In the genomic region with DNA sequence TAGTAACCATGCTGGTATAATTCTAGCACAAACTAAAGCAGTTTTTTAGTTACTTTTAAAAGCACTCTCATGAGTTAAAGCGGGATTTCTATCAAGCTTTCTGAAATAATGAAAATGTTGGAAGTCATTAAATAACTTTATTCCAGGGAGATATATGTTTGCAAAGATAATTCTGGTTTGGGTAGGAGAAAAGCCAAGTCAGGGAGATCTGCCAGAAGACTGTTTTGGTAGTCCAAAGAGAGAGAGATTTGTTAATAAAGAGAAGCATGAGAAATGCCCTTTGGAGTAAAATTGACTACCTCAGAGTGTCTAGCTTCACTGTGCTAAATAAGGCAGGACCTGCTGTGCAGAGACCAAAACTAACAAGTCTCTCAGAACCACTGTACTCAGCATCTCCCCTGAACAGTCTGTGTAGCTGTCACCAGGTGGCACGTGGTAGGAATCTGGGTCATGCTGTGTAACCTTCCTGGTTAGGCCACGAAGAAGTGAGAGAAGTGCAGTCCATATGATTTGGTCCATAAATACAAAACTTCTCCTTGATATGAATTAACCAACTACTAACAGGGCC, we compare ENCODE assay signal across 8 cellular contexts. TPM values are rescaled to one million over a fixed set of nuclear protein-coding genes. Genes with fewer than 3 reads are reported as not detected.
DNase-seq lines count a peak whose midpoint lies in the region; ATAC-seq lines count a peak whose summit lies in the region.

No MANE protein-coding gene starts in this region.

- no peak overlapping the region for H3K4me3 Mint-ChIP-seq in CD4-positive, alpha-beta memory T cell
- H3K4me3 Mint-ChIP-seq in activated T-helper 1 cell treated with anti-CD3 and anti-CD28 coated beads, Interleukin-12 subunit alpha, Interleukin-12 subunit beta, Interleukin-2, Interleukin-4 antibody, amounts not matched to agents 30 ng/mL and 10 ng/mL and 1 ng/mL, durations not matched to agents 14 hours and 24 hours and 36 hours = peak overlapping the region; percentile 48

- peaks cover 5 to 10% (median 8%) of the 10 kb centered on the region in 4 donors for H3K4me1 Mint-ChIP-seq in CD4-positive, alpha-beta memory T cell
- H3K4me1 Mint-ChIP-seq in activated T-helper 1 cell treated with anti-CD3 and anti-CD28 coated beads, Interleukin-12 subunit alpha, Interleukin-12 subunit beta, Interleukin-2, Interleukin-4 antibody, amounts not matched to agents 30 ng/mL and 10 ng/mL and 1 ng/mL, durations not matched to agents 14 hours and 24 hours and 36 hours (ENCODE audit: low read depth) = peaks cover 16% of the 10 kb centered on the region

- H3K9me3 ChIP-seq in CD4-positive, alpha-beta memory T cell (ENCODE audit: control insufficient read depth in 1 of 2, low read length in 2 of 2) = no peaks in the 10 kb centered on the region
- H3K9me3 ChIP-seq in right cardiac atrium (ENCODE audit: control insufficient read depth, low read length) = no peaks in the 10 kb centered on the region

- no peaks in the 10 kb centered on the region for H3K27me3 Mint-ChIP-seq in CD4-positive, alpha-beta memory T cell
- peaks cover under 1% of the 10 kb centered on the region for H3K27me3 Mint-ChIP-seq in activated T-helper 1 cell treated with anti-CD3 and anti-CD28 coated beads, Interleukin-12 subunit alpha, Interleukin-12 subunit beta, Interleukin-2, Interleukin-4 antibody, amounts not matched to agents 30 ng/mL and 10 ng/mL and 1 ng/mL, durations not matched to agents 14 hours and 24 hours and 36 hours (ENCODE audit: insufficient read depth)

- peak; percentile 3 to 42 (median 26) for DNase-seq in CD4-positive, alpha-beta memory T cell
- DNase-seq in activated T-helper 1 cell treated with anti-CD3 and anti-CD28 coated beads, Interleukin-12 subunit alpha, Interleukin-12 subunit beta, Interleukin-2, Interleukin-4 antibody, amounts not matched to agents 30 ng/mL and 10 ng/mL and 1 ng/mL, durations not matched to agents 14 hours and 24 hours and 36 hours (ENCODE audit: low spot score) = peak; percentile 28
- DNase-seq in right cardiac atrium (no peak), inferior parietal cortex (ENCODE audit: extremely low spot score) (no peak)
- peak; percentile 3 for DNase-seq in stimulated activated CD8-positive, alpha-beta memory T cell treated with anti-CD3 and anti-CD28 coated beads, Interleukin-12 subunit alpha, Interleukin-12 subunit beta, amount 100 ng/mL, for 4 hours (ENCODE audit: low read depth)
- DNase-seq in stimulated activated naive CD4-positive, alpha-beta T cell (lab: John Stamatoyannopoulos, UW) = no peak

- no peaks in the 10 kb centered on the region for H3K27me3 ChIP-seq in CD4-positive, alpha-beta memory T cell (ENCODE audit: insufficient read depth, low read length)
- no peaks in the 10 kb centered on the region for H3K27me3 ChIP-seq in right cardiac atrium (ENCODE audit: control insufficient read depth, insufficient read depth)

- ATAC-seq in GM19351 (IDR thresholded peaks at IDR 0.05; ENCODE audit: unreplicated experiment) = peak; percentile 88
- ATAC-seq in HG03469 (IDR thresholded peaks at IDR 0.05; ENCODE audit: unreplicated experiment) = peak; percentile 74
- ATAC-seq in right cardiac atrium = peak; percentile 69 to 80

- CTCF ChIA-PET in CD4-positive, alpha-beta memory T cell (lab: Charles Lee; ENCODE audit: partially characterized antibody) = interaction anchor here (1.5 to 2.6 kb wide), 3 partner anchors 35 to 227 kb away, joined by 6 to 11 read pairs (median 7); partner anchors contain the start of genes NCK1 and STAG1

- POLR2A ChIA-PET in CD4-positive, alpha-beta memory T cell (lab: Charles Lee; ENCODE audit: partially characterized antibody) = interaction anchor here (0.7 to 1.3 kb wide), 2 partner anchors 35 to 75 kb away, joined by 4 to 10 read pairs; partner anchors contain the start of genes NCK1 and STAG1

- no peaks in the 10 kb centered on the region for H3K36me3 Mint-ChIP-seq in CD4-positive, alpha-beta memory T cell
- H3K36me3 Mint-ChIP-seq in activated T-helper 1 cell treated with anti-CD3 and anti-CD28 coated beads, Interleukin-12 subunit alpha, Interleukin-12 subunit beta, Interleukin-2, Interleukin-4 antibody, amounts not matched to agents 30 ng/mL and 10 ng/mL and 1 ng/mL, durations not matched to agents 14 hours and 24 hours and 36 hours (ENCODE audit: low read depth) = no peaks in the 10 kb centered on the region

- no peaks in the 10 kb centered on the region for H3K36me3 ChIP-seq in CD4-positive, alpha-beta memory T cell (ENCODE audit: insufficient read depth, low read length)

- H3K27ac Mint-ChIP-seq in CD4-positive, alpha-beta memory T cell = peak overlapping the region in 2 of 7 donors; percentile 8 to 67
- H3K27ac Mint-ChIP-seq in activated T-helper 1 cell treated with anti-CD3 and anti-CD28 coated beads, Interleukin-12 subunit alpha, Interleukin-12 subunit beta, Interleukin-2, Interleukin-4 antibody, amounts not matched to agents 30 ng/mL and 10 ng/mL and 1 ng/mL, durations not matched to agents 14 hours and 24 hours and 36 hours = peak overlapping the region; percentile 71

- H3K27ac ChIP-seq in CD4-positive, alpha-beta memory T cell (ENCODE audit: low read depth, low read length) = no peak overlapping the region
- H3K27ac ChIP-seq in right cardiac atrium (ENCODE audit: low read length) = peak overlapping the region; percentile 72

- intact Hi-C loops in CD4-positive, alpha-beta memory T cell (cut with micrococcal nuclease) = no loop called here
- intact Hi-C loops in activated T-helper 1 cell treated with anti-CD3 and anti-CD28 coated beads, Interleukin-12 subunit alpha, Interleukin-12 subunit beta, Interleukin-2, Interleukin-4 antibody, amounts not matched to agents 30 ng/mL and 10 ng/mL and 1 ng/mL, durations not matched to agents 14 hours and 24 hours and 36 hours (cut with micrococcal nuclease) = loop anchor here (1.0 kb wide), 1 partner anchor 34 kb away; no protein-coding TSS in a partner anchor
- intact Hi-C loops in right cardiac atrium (cut with DNase I) = no loop called here

- H3K4me3 ChIP-seq in CD4-positive, alpha-beta memory T cell (ENCODE audit: low read length in 2 of 2) = no peak overlapping the region
- no peak overlapping the region for H3K4me3 ChIP-seq in right cardiac atrium (ENCODE audit: low read length)

- H3K4me1 ChIP-seq in CD4-positive, alpha-beta memory T cell (ENCODE audit: insufficient read depth, low read length) = peaks cover 9% of the 10 kb centered on the region
- peaks cover 7% of the 10 kb centered on the region for H3K4me1 ChIP-seq in right cardiac atrium (ENCODE audit: control insufficient read depth, insufficient read depth, low read length)

- 35% methylated on average over 3 of the region's 3 CpGs for WGBS in right cardiac atrium

- no peaks in the 10 kb centered on the region for H3K9me3 Mint-ChIP-seq in CD4-positive, alpha-beta memory T cell
- H3K9me3 Mint-ChIP-seq in activated T-helper 1 cell treated with anti-CD3 and anti-CD28 coated beads, Interleukin-12 subunit alpha, Interleukin-12 subunit beta, Interleukin-2, Interleukin-4 antibody, amounts not matched to agents 30 ng/mL and 10 ng/mL and 1 ng/mL, durations not matched to agents 14 hours and 24 hours and 36 hours = no peaks in the 10 kb centered on the region

RNA-seq across cellular contexts. Expression of gene SLC35G2, which starts 31.6 kb away (rescaled TPM):
- total RNA-seq in CD4-positive, alpha-beta memory T cell = under 1 TPM; 0.17 to 0.42 TPM
- under 1 TPM; 0.26 to 0.38 TPM for polyA plus RNA-seq in CD4-positive, alpha-beta memory T cell
- total RNA-seq in activated T-helper 1 cell treated with anti-CD3 and anti-CD28 coated beads, Interleukin-12 subunit alpha, Interleukin-12 subunit beta, Interleukin-2, Interleukin-4 antibody, amounts not matched to agents 30 ng/mL and 10 ng/mL and 1 ng/mL, durations not matched to agents 14 hours and 24 hours and 36 hours = 2.6 and 3.0 TPM in 2 replicates
- total RNA-seq in right cardiac atrium = 1 to 10 TPM; 4.3 to 6.5 (median 4.9) TPM
- polyA plus RNA-seq in right cardiac atrium = 5.7 TPM

RNA-seq across cellular contexts. Expression of gene STAG1, which starts 35.1 kb away (rescaled TPM):
- 10 to 100 TPM; 52.7 to 56.1 TPM for total RNA-seq in CD4-positive, alpha-beta memory T cell
- polyA plus RNA-seq in CD4-positive, alpha-beta memory T cell = 10 to 100 TPM; 17.6 to 21.6 TPM
- 46.5 and 47.1 TPM in 2 replicates for total RNA-seq in activated T-helper 1 cell treated with anti-CD3 and anti-CD28 coated beads, Interleukin-12 subunit alpha, Interleukin-12 subunit beta, Interleukin-2, Interleukin-4 antibody, amounts not matched to agents 30 ng/mL and 10 ng/mL and 1 ng/mL, durations not matched to agents 14 hours and 24 hours and 36 hours
- total RNA-seq in right cardiac atrium = 10 to 100 TPM; 26.5 to 30.9 (median 27.9) TPM
- polyA plus RNA-seq in right cardiac atrium = 8.1 TPM

Comparison
In these comparisons a context has a peak if more than half of its experiments do, and no peak if none do; other contexts are left out.
1. DNase-seq: peak in CD4-positive, alpha-beta memory T cell (5 of 5), activated T-helper 1 cell treated with anti-CD3 and anti-CD28 coated beads, Interleukin-12 subunit alpha, Interleukin-12 subunit beta, Interleukin-2, Interleukin-4 antibody, amounts not matched to agents 30 ng/mL and 10 ng/mL and 1 ng/mL, durations not matched to agents 14 hours and 24 hours and 36 hours (single experiment) and stimulated activated CD8-positive, alpha-beta memory T cell treated with anti-CD3 and anti-CD28 coated beads, Interleukin-12 subunit alpha, Interleukin-12 subunit beta, amount 100 ng/mL, for 4 hours (single experiment); none in right cardiac atrium (0 of 3), inferior parietal cortex (single experiment) and stimulated activated naive CD4-positive, alpha-beta T cell (0 of 6).
2. Peak in every context shown above with its lines, with median percentiles within 50 percentile points of each other: ATAC-seq.